Comparison of ENCODE assay signal across 20 cellular contexts in genomic region chr13:73225983-73226382, GRCh38.
"Had no signal": no experiment of that assay in that cellular context is flagged by ENCODE, and none has a peak within 500 bp of the region (broad histone marks: within the 10 kb centered on the region; RNA-seq: fewer than 3 reads in every experiment).

No MANE protein-coding gene starts in this region.

- H3K4me1 ChIP-seq: SJSA1 had no signal

- H3K9me3 ChIP-seq: SJSA1 had no signal

- DNase-seq: KBM-7, MV-4-11, NCI-H1048, NCI-H1105, NCI-H1417, NCI-H1436 treated with DMSO at 0.1 percent for 48 hours, NCI-H1694, NCI-H187 treated with DMSO at 0.1 percent for 48 hours, NCI-H2029 treated with DMSO at 0.1 percent for 48 hours, NCI-H2171 treated with DMSO at 0.1 percent for 48 hours, NCI-H2227 treated with DMSO at 0.1 percent for 48 hours, NCI-H524 treated with DMSO at 0.1 percent for 48 hours, NCI-H69, NCI-H774, Right ventricle myocardium superior, RPMI8226, SIG-M5 had no signal

- H3K36me3 ChIP-seq: SJSA1 had no signal

- H3K27me3 ChIP-seq: SJSA1 had no signal

- H3K4me3 ChIP-seq: SJSA1, SK-N-MC had no signal

- H3K27ac ChIP-seq: HL-60, SJSA1, SK-N-MC had no signal
